In the genomic region with DNA sequence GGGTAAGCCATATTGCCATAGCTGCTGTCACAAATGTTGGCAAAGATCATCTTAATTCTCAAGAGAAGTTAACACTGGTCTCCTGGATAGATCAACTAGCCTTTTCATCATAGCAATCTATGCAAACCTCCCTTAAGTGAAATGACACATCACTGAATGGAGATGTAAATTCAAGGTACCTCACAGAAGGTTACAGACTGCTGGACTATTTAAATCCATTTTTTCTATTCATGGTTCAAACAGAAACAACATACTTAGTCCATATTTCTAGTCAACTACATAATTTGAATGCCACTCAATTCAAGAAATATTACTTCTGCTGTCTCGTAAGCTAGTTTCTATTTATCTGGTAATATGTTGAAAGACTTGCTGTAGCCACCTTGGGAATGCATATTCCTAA, we compare ENCODE assay signal across 13 cellular contexts.
A peak's percentile ranks its signal among the peaks of the same experiment; 100 is the strongest.
DNase-seq lines count a peak whose midpoint lies in the region; ATAC-seq and TF ChIP-seq lines count a peak whose summit lies in the region.
"Had no signal": no experiment of that assay in that cellular context is flagged by ENCODE, and none has a peak within 500 bp of the region (broad histone marks: within the 10 kb centered on the region; RNA-seq: fewer than 3 reads in every experiment).

No MANE protein-coding gene starts in this region.

- no peaks in the 10 kb centered on the region for H3K27me3 ChIP-seq in ascending aorta

- peaks cover 5 to 13% of the 10 kb centered on the region in 2 donors for H3K4me1 Mint-ChIP-seq in stimulated activated naive B cell treated with anti-CD40 and anti-IgM and Interleukin-4, amounts not matched to agents 10 μg/mL and 1 μg/mL and 100 μg/mL, for 72 hours
- H3K4me1 Mint-ChIP-seq: CD8-positive, alpha-beta memory T cell had no signal

- no peak for TF ChIP-seq CTCF in ascending aorta (IDR thresholded peaks at IDR 0.05)

- H3K36me3 Mint-ChIP-seq in stimulated activated naive B cell treated with anti-CD40 and anti-IgM and Interleukin-4, amounts not matched to agents 10 μg/mL and 1 μg/mL and 100 μg/mL, for 72 hours = no peaks in the 10 kb centered on the region
- H3K36me3 Mint-ChIP-seq: CD8-positive, alpha-beta memory T cell had no signal

- ATAC-seq in GM19035 (IDR thresholded peaks at IDR 0.05; ENCODE audit: unreplicated experiment) (peak; percentile 34), HG02588 (IDR thresholded peaks at IDR 0.05; ENCODE audit: unreplicated experiment) (peak; percentile 75), HG03280 (IDR thresholded peaks at IDR 0.05; ENCODE audit: unreplicated experiment) (peak; percentile 46)
- ATAC-seq in stimulated activated naive B cell treated with anti-CD40 and anti-IgM and Interleukin-4, amounts not matched to agents 10 μg/mL and 1 μg/mL and 100 μg/mL, for 72 hours (replicated peaks) = peak; percentile 83 to 84

- no peak overlapping the region for H3K4me3 ChIP-seq in ascending aorta
- H3K4me3 ChIP-seq: GM23248 had no signal

- no peak overlapping the region for H3K4me3 Mint-ChIP-seq in stimulated activated naive B cell treated with anti-CD40 and anti-IgM and Interleukin-4, amounts not matched to agents 10 μg/mL and 1 μg/mL and 100 μg/mL, for 72 hours
- H3K4me3 Mint-ChIP-seq: CD8-positive, alpha-beta memory T cell had no signal

- H3K27ac Mint-ChIP-seq in stimulated activated naive B cell treated with anti-CD40 and anti-IgM and Interleukin-4, amounts not matched to agents 10 μg/mL and 1 μg/mL and 100 μg/mL, for 72 hours = no peak overlapping the region
- H3K27ac Mint-ChIP-seq: CD8-positive, alpha-beta memory T cell had no signal

- DNase-seq in stimulated activated naive B cell treated with anti-CD40 and anti-IgM and Interleukin-4, amounts not matched to agents 10 μg/mL and 1 μg/mL and 100 μg/mL, for 72 hours = no peak
- DNase-seq in NK-92 treated with Interleukin-12 subunit alpha and Interleukin-12 subunit beta, amount 100 ng/mL, for 24 hours (lab: John Stamatoyannopoulos, UW) = no peak
- no peak for DNase-seq in activated CD4-positive, alpha-beta T cell treated with anti-CD3 and anti-CD28 coated beads for 48 hours
- DNase-seq in ascending aorta (ENCODE audit: low spot score in 2 of 2) = no peak
- DNase-seq: amniotic stem cell; CD8-positive, alpha-beta memory T cell; GM23248; NCI-H1048; NCI-H510A; stimulated activated CD4-positive, alpha-beta T cell treated with anti-CD3 and anti-CD28 coated beads, Interleukin-4, amount 100 ng/mL, for 4 hours had no signal

- H3K27ac ChIP-seq in ascending aorta = no peak overlapping the region
- H3K27ac ChIP-seq: GM23248 had no signal

- no peaks in the 10 kb centered on the region for H3K27me3 Mint-ChIP-seq in stimulated activated naive B cell treated with anti-CD40 and anti-IgM and Interleukin-4, amounts not matched to agents 10 μg/mL and 1 μg/mL and 100 μg/mL, for 72 hours
- H3K27me3 Mint-ChIP-seq: CD8-positive, alpha-beta memory T cell had no signal

- H3K4me1 ChIP-seq in ascending aorta = no peaks in the 10 kb centered on the region

- intact Hi-C loops in ascending aorta (cut with DNase I) = no loop called here

- no peaks in the 10 kb centered on the region for H3K9me3 ChIP-seq in ascending aorta

- H3K36me3 ChIP-seq in ascending aorta = no peaks in the 10 kb centered on the region

- peaks cover 0 to 2% of the 10 kb centered on the region in 2 donors for H3K9me3 Mint-ChIP-seq in stimulated activated naive B cell treated with anti-CD40 and anti-IgM and Interleukin-4, amounts not matched to agents 10 μg/mL and 1 μg/mL and 100 μg/mL, for 72 hours
